Comparison of ENCODE assay signal across 7 cellular contexts in the genomic region with DNA sequence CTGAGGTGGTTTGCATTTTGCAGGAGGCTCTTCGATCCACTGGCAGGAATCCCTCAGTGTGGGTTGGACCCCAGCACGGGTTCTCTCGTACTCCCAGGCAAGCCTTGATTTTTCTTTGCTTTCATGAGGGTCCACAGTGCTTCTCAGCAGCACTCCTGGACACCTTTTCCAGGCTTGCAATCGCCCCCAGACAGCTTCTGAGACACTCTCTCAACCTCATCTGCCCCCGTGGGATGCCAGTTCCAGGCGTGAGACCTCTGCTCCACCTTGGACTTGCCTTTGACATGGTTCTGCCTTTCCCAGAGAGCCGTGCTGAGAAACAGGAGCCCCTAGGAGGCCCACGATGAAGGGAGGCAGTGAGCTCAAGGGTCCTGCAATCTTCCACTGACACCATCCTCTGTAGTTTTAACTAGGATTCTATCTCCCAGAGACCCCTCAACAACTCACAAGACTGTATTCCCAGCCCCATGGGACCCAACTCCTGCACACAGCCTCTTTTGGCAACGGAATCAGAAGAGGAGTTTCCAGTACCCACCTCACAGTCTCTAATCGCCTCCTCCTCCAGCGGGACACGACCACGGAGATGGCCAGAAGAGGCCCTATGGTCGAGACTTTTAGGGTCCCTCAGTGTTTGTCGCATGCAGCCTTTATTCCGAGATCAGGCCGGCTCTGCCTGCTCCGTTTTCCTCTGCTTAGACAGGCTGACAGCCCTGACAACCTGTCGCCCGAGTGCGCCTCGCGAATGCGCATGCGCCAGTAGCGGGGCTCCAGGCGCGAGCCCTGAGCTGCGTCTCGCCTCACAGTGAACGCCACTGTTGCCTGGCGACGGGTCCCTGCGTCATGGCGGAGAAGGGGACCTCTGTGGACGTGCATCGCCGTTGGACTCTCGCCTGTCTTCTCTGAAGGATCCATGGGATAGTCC. TPM values are rescaled to one million over a fixed set of nuclear protein-coding genes. Genes with fewer than 3 reads are reported as not detected.
A peak's percentile ranks its signal among the peaks of the same experiment; 100 is the strongest.
DNase-seq lines count a peak whose midpoint lies in the region; ATAC-seq, FAIRE-seq and TF ChIP-seq lines count a peak whose summit lies in the region.

No MANE protein-coding gene starts in this region.

- no peak overlapping the region for H3K4me2 ChIP-seq in K562 (ENCODE audit: insufficient read depth, low read length)

- peak overlapping the region in 2 of 3 donors; percentile 60 to 95 for H3K27ac Mint-ChIP-seq in IgD-negative memory B cell

- in situ Hi-C loops in K562 (cut with MboI), result no loop called here

- H4K20me1 ChIP-seq in K562 (replicated peaks; ENCODE audit: control insufficient read depth, insufficient read depth, low read length), result no peaks in the 10 kb centered on the region

- TF ChIP-seq CTCF in K562 (IDR thresholded peaks at IDR 0.05 in 2 of 3, conservative IDR thresholded peaks at IDR 0.05 in 1 of 3; ENCODE audit: insufficient read depth in 2 of 3, low read depth in 1 of 3, low read length in 3 of 3), result no peak

- H3K27me3 ChIP-seq in K562 (ENCODE audit: control insufficient read depth in 2 of 2, insufficient read depth in 2 of 2, low read length in 2 of 2), result no peaks in the 10 kb centered on the region; a peak in 2 of 5 replicates

- H3K4me3 Mint-ChIP-seq in IgD-negative memory B cell, result peak overlapping the region; percentile 48 to 85 (median 69)

- no peak for ATAC-seq in K562

- peaks cover 2% of the 10 kb centered on the region for H3K36me3 Mint-ChIP-seq in IgD-negative memory B cell

- no peak for FAIRE-seq in K562 (lab: Jason Lieb, UNC)
- no peak for FAIRE-seq in urothelium cell line (lab: Jason Lieb, UNC)

- no peak overlapping the region for H3K4me3 ChIP-seq in K562

- no peak for TF ChIP-seq POLR2A in K562 (conservative IDR thresholded peaks at IDR 0.05)

- WGBS in K562 (ENCODE audit: insufficient coverage, low coverage, missing lambda C conversion rate), result 42% methylated on average over 39 of the region's 39 CpGs

- H3K4me1 Mint-ChIP-seq in IgD-negative memory B cell, result peaks cover 0 to 5% (median 5%) of the 10 kb centered on the region in 3 donors

- H2AFZ ChIP-seq in K562 (ENCODE audit: low read depth, low read length), result peak overlapping the region; percentile 22; the same call in 1 of the 2 replicates

- BruUV-seq in K562 (replicated peaks; lab: Mats Ljungman, UMichigan), result no TSS peak

- POLR2A ChIA-PET in K562 (lab: Yijun Ruan, JAX), result no interaction called here
- POLR2A ChIA-PET in HEK293T (lab: Yijun Ruan, JAX), result no interaction called here

- no peaks in the 10 kb centered on the region for H3K36me3 ChIP-seq in K562 (ENCODE audit: control insufficient read depth, insufficient read depth, low read length)

- H3K9me1 ChIP-seq in K562 (ENCODE audit: control insufficient read depth, insufficient read depth, low read length), result no peaks in the 10 kb centered on the region

- TF ChIP-seq EP300 in K562 (IDR thresholded peaks at IDR 0.05; ENCODE audit: low read length), result no peak

- CTCF ChIA-PET in K562 (lab: Yijun Ruan, JAX; ENCODE audit: low intra/inter-chr PET ratio), result no interaction called here
- CTCF ChIA-PET in HEK293T (lab: Yijun Ruan, JAX), result no interaction called here

- H3K9ac ChIP-seq in K562 (ENCODE audit: insufficient read depth in 1 of 2, low read depth in 2 of 2, low read length in 2 of 2), result no peak overlapping the region

- H3K27ac ChIP-seq in K562 (ENCODE audit: extremely low read depth, low read depth, low read length), result no peak overlapping the region

- H3K79me2 ChIP-seq in K562 (ENCODE audit: control insufficient read depth, insufficient read depth, low read length), result no peaks in the 10 kb centered on the region

- peaks cover 26% of the 10 kb centered on the region for H3K27me3 Mint-ChIP-seq in IgD-negative memory B cell

- TF ChIP-seq RAD21 in K562 (CRISPR knock-in tag; conservative IDR thresholded peaks at IDR 0.05 in 1 of 2, IDR thresholded peaks at IDR 0.05 in 1 of 2), result no peak

- H3K9me3 ChIP-seq in K562 (replicated peaks; ENCODE audit: control insufficient read depth, insufficient read depth, low read depth, low read length), result peaks cover 29% of the 10 kb centered on the region

- peaks cover 0 to 4% (median 2%) of the 10 kb centered on the region in 3 donors for H3K9me3 Mint-ChIP-seq in IgD-negative memory B cell

- DNase-seq in T1000 (lab: John Stamatoyannopoulos, UW) (peak; percentile 18), K562 (ENCODE audit: extremely low read depth in 1 of 4, low spot score in 3 of 4) (peak in 1 of 4 experiments; percentile 5), iris pigment epithelial cell (ENCODE audit: low read depth) (peak; percentile 24), urothelium cell line (ENCODE audit: low spot score) (no peak), HEK293T (ENCODE audit: extremely low spot score) (no peak)
- peak; percentile 41 to 64 (median 50) for DNase-seq in stimulated activated CD4-positive, alpha-beta T cell treated with anti-CD3 and anti-CD28 coated beads, Interleukin-12 subunit alpha, Interleukin-12 subunit beta, amount 100 ng/mL, for 48 hours (ENCODE audit: low read depth in 2 of 3, low spot score in 1 of 3)

- peaks cover 0 to 10% of the 10 kb centered on the region in 2 experiments; a peak in 1 of 5 replicates for H3K4me1 ChIP-seq in K562 (replicated peaks in 1 of 2; ENCODE audit: control insufficient read depth in 2 of 2, insufficient read depth in 2 of 2, low read length in 2 of 2)

- intact Hi-C loops in K562 (cut with micrococcal nuclease), result no loop called here

TF ChIP-seq in K562, 482 proteins besides CTCF, POLR2A, EP300 and RAD21 (continues in another document):
- TF ChIP-seq DMBX1 (CRISPR knock-in tag; IDR thresholded peaks at IDR 0.05; ENCODE audit: borderline replicate concordance) (no peak), NCOA6 (IDR thresholded peaks at IDR 0.05) (no peak), ZNF75A (CRISPR knock-in tag; IDR thresholded peaks at IDR 0.05) (no peak), ZNF79 (CRISPR knock-in tag; IDR thresholded peaks at IDR 0.05; ENCODE audit: low read depth) (no peak), ATF1 (CRISPR knock-in tag; IDR thresholded peaks at IDR 0.05) (no peak), ATF1 (tag; IDR thresholded peaks at IDR 0.05) (no peak)
- TF ChIP-seq, protein P1, sequence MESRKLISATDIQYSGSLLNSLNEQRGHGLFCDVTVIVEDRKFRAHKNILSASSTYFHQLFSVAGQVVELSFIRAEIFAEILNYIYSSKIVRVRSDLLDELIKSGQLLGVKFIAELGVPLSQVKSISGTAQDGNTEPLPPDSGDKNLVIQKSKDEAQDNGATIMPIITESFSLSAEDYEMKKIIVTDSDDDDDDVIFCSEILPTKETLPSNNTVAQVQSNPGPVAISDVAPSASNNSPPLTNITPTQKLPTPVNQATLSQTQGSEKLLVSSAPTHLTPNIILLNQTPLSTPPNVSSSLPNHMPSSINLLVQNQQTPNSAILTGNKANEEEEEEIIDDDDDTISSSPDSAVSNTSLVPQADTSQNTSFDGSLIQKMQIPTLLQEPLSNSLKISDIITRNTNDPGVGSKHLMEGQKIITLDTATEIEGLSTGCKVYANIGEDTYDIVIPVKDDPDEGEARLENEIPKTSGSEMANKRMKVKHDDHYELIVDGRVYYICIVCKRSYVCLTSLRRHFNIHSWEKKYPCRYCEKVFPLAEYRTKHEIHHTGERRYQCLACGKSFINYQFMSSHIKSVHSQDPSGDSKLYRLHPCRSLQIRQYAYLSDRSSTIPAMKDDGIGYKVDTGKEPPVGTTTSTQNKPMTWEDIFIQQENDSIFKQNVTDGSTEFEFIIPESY (CRISPR knock-in tag; IDR thresholded peaks at IDR 0.05), result peak; percentile 81

TF ChIP-seq in HEK293T, 16 proteins besides CTCF, POLR2A, EP300 and RAD21:
- TF ChIP-seq NFRKB (IDR thresholded peaks at IDR 0.05) (no peak), FOXA1 (IDR thresholded peaks at IDR 0.05) (no peak), SUZ12 (IDR thresholded peaks at IDR 0.05) (no peak), CTBP1 (IDR thresholded peaks at IDR 0.05; ENCODE audit: borderline replicate concordance) (no peak), LEF1 (IDR thresholded peaks at IDR 0.05; ENCODE audit: borderline replicate concordance) (no peak), L3MBTL2 (conservative IDR thresholded peaks at IDR 0.05) (no peak), ZNF384 (IDR thresholded peaks at IDR 0.05) (no peak), SP1 (IDR thresholded peaks at IDR 0.05) (no peak), BHLHE40 (IDR thresholded peaks at IDR 0.05; ENCODE audit: borderline replicate concordance) (no peak), TARDBP (IDR thresholded peaks at IDR 0.05) (no peak), ARNT (IDR thresholded peaks at IDR 0.05) (no peak)
- TF ChIP-seq, protein P2, sequence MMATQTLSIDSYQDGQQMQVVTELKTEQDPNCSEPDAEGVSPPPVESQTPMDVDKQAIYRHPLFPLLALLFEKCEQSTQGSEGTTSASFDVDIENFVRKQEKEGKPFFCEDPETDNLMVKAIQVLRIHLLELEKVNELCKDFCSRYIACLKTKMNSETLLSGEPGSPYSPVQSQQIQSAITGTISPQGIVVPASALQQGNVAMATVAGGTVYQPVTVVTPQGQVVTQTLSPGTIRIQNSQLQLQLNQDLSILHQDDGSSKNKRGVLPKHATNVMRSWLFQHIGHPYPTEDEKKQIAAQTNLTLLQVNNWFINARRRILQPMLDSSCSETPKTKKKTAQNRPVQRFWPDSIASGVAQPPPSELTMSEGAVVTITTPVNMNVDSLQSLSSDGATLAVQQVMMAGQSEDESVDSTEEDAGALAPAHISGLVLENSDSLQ (IDR thresholded peaks at IDR 0.05), result no peak
TF ChIP-seq in HEK293T: peak in this region for 0.

RNA-seq across cellular contexts. Expression of a gene that starts 26.0 kb away (rescaled TPM):
- polyA plus RNA-seq in IgD-negative memory B cell, result 7.8 TPM
- 15.0 and 51.2 TPM in 2 replicates for total RNA-seq in K562 (2011; cell fraction: chromatin; rRNA removed; ENCODE audit: low replicate concordance)
- total RNA-seq in K562 (2011; cell fraction: nucleolus; rRNA removed), result 11.5 and 16.4 TPM in 2 replicates
- total RNA-seq in K562 (2011; cell fraction: nucleoplasm; rRNA removed), result 27.9 and 35.1 TPM in 2 replicates
- total RNA-seq in K562 (2014; rRNA removed), result 16.9 and 18.2 TPM in 2 replicates
- total RNA-seq in K562 (2014; rRNA removed; fragmentation: Illumina TruSeq; extraction: Trizol), result 29.5 and 33.1 TPM in 2 replicates
- 21.3 and 26.1 TPM in 2 replicates for total RNA-seq in K562 (2015; rRNA removed; fragmentation: Illumina TruSeq; extraction: Trizol)
- 14.7 and 15.6 TPM in 2 replicates for total RNA-seq in K562 (2021)
- 18.1 and 20.7 TPM in 2 replicates for polyA plus RNA-seq in K562 (2011; rRNA removed)
- polyA plus RNA-seq in K562 (2011; cell fraction: cytosol; rRNA removed), result 6.7 and 10.2 TPM in 2 replicates
- 6.4 and 6.8 TPM in 2 replicates for polyA plus RNA-seq in K562 (2011; cell fraction: nucleus; rRNA removed)
- 9.8 and 13.5 TPM in 2 replicates for polyA plus RNA-seq in K562 (2012)
- 19.5 and 20.8 TPM in 2 replicates for polyA plus RNA-seq in K562 (2014; fragmentation: Illumina TruSeq; extraction: Trizol)
- polyA plus RNA-seq in K562 (2014; fragmentation: Nextera tagmentation; extraction: Ambion mirVana), result 10 to 100 TPM; 20.2 to 37.0 TPM
- 13.3 and 14.8 TPM in 2 replicates for polyA plus RNA-seq in K562 (2014; rRNA removed)
- polyA minus RNA-seq in K562 (2011; rRNA and poly(A)+ RNA removed), result 25.1 and 37.0 TPM in 2 replicates
- 12.7 and 14.8 TPM in 2 replicates for polyA minus RNA-seq in K562 (2011; cell fraction: cytosol; rRNA and poly(A)+ RNA removed)
- 11.2 and 20.3 TPM in 2 replicates for polyA minus RNA-seq in K562 (2011; cell fraction: nucleus; rRNA and poly(A)+ RNA removed)

Comparison
In these comparisons a context has a peak if more than half of its experiments do, and no peak if none do; other contexts are left out.
1. DNase-seq: peak in T1000 (single experiment), iris pigment epithelial cell (single experiment) and stimulated activated CD4-positive, alpha-beta T cell treated with anti-CD3 and anti-CD28 coated beads, Interleukin-12 subunit alpha, Interleukin-12 subunit beta, amount 100 ng/mL, for 48 hours (3 of 3); none in urothelium cell line (single experiment) and HEK293T (single experiment).